9 cellular contexts compared by ENCODE assay signal in genomic region chr12:12439636-12440035, GRCh38.
DNase-seq lines count a peak whose midpoint lies in the region; ATAC-seq and TF ChIP-seq lines count a peak whose summit lies in the region.
"Had no signal": no experiment of that assay in that cellular context is flagged by ENCODE, and none has a peak within 500 bp of the region (broad histone marks: within the 10 kb centered on the region; RNA-seq: fewer than 3 reads in every experiment).

No MANE protein-coding gene starts in this region.

- DNase-seq in activated naive CD4-positive, alpha-beta T cell treated with Interleukin-2 at 50 U/mL for 16 hours: peak; percentile 78
- DNase-seq in activated naive CD4-positive, alpha-beta T cell (lab: John Stamatoyannopoulos, UW): no peak
- peak; percentile 15 for DNase-seq in activated T-cell treated with anti-CD3 and anti-CD28 coated beads for 4 hours
- peak; percentile 17 for DNase-seq in glomerular visceral epithelial cell (ENCODE audit: extremely low spot score)
- no peak for DNase-seq in transverse colon
- DNase-seq in NCI-H1105 (lab: John Stamatoyannopoulos, UW): no peak
- no peak for DNase-seq in SHP77 treated with DMSO at 0.1 percent for 48 hours (lab: John Stamatoyannopoulos, UW)
- DNase-seq: left colon had no signal

- H3K36me3 ChIP-seq in transverse colon: peaks cover 0 to 1% (median 0%) of the 10 kb centered on the region in 4 donors

- H3K4me3 ChIP-seq in transverse colon: no peak overlapping the region

- no peak for TF ChIP-seq CTCF in transverse colon (IDR thresholded peaks at IDR 0.05)

- TF ChIP-seq EP300 in transverse colon (IDR thresholded peaks at IDR 0.05; ENCODE audit: low read depth): no peak

- in situ Hi-C loops in transverse colon (cut with MboI; ENCODE audit: low pct_ligation_motif_present in 1 of 4, low pct_unique_long_range_greater_than_20kb in 1 of 4, low sequenced_read_pairs in 3 of 4): no loop called here

- 60 to 77% methylated on average over 6 of the region's 6 CpGs for WGBS in transverse colon (ENCODE audit: low coverage in 1 of 2), 2 donors

- intact Hi-C loops in transverse colon (cut with DNase I; ENCODE audit: low total_unique reads): no loop called here

- peak overlapping the region in 2 of 4 donors; percentile 54 to 66 for H3K27ac ChIP-seq in transverse colon

- no peaks in the 10 kb centered on the region for H3K9me3 ChIP-seq in transverse colon

- no peaks in the 10 kb centered on the region for H3K27me3 ChIP-seq in transverse colon

- peaks cover 0 to 47% (median 12%) of the 10 kb centered on the region in 4 donors for H3K4me1 ChIP-seq in transverse colon

- TF ChIP-seq POLR2A in transverse colon (IDR thresholded peaks at IDR 0.05): peak; percentile 17

- ATAC-seq in GM18909 (IDR thresholded peaks at IDR 0.05; ENCODE audit: poor library complexity, unreplicated experiment): no peak
- ATAC-seq: left colon had no signal

Comparison
In these comparisons a context has a peak if more than half of its experiments do, and no peak if none do; other contexts are left out.
1. DNase-seq: peak in activated naive CD4-positive, alpha-beta T cell treated with Interleukin-2 at 50 U/mL for 16 hours (single experiment), activated T-cell treated with anti-CD3 and anti-CD28 coated beads for 4 hours (single experiment) and glomerular visceral epithelial cell (single experiment); none in activated naive CD4-positive, alpha-beta T cell (0 of 4), transverse colon (single experiment), NCI-H1105 (single experiment) and SHP77 treated with DMSO at 0.1 percent for 48 hours (single experiment).